6 cellular contexts compared by ENCODE assay signal in the genomic region with DNA sequence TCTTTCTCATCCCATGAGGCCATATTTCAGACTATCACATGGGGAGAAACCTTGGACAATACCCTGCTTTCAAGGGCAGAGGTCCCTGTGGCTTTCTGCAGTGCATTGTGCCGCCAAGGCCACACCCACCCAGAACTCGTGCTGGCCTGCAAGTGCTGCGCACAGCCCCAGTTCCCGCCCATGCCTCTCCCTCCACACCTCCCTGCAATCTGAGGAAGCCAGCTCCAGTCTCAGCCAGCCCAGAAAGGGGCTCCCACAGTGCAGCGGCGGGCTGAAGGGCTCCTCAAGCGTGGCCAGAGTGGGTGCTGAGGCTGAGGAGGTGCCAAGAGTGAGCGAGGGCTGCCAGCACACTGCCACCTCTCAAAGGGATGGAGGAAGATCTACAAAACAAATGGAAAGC. TPM values are rescaled to one million over a fixed set of nuclear protein-coding genes. Genes with fewer than 3 reads are reported as not detected.
DNase-seq lines count a peak whose midpoint lies in the region; ATAC-seq, FAIRE-seq and TF ChIP-seq lines count a peak whose summit lies in the region.
"Not testable (repeated sequence)": the region's sequence is repeated elsewhere in the genome, so short reads cannot be mapped to it uniquely, and the experiment has no call there.

No MANE protein-coding gene starts in this region.

- H3K36me3 ChIP-seq in HepG2 (replicated peaks in 1 of 2; ENCODE audit: control insufficient read depth in 1 of 2, insufficient read depth in 2 of 2, low read length in 2 of 2); mucosa of descending colon (ENCODE audit: low read depth); transverse colon: not testable (repeated sequence)

- H4K20me1 ChIP-seq in HepG2 (ENCODE audit: insufficient read depth, low read length) = not testable (repeated sequence)

- H3K27ac ChIP-seq in HepG2 (ENCODE audit: extremely low read length, insufficient read depth, low read length); transverse colon: not testable (repeated sequence)

- POLR2A ChIA-PET in HepG2 (lab: Yijun Ruan, JAX) = not testable (repeated sequence)

- ATAC-seq in esophagus mucosa = peak; percentile 69
- ATAC-seq in HepG2 = not testable (repeated sequence)
- peak; percentile 58 for ATAC-seq in mucosa of descending colon

- in situ Hi-C loops in HepG2 (cut with HindIII; ENCODE audit: extremely low pct_ligation_motif_present, low pct_unique_long_range_greater_than_20kb) (loop anchor here (5.0 kb wide), 1 partner anchor 39 kb away; no protein-coding TSS in a partner anchor), transverse colon (cut with MboI; ENCODE audit: low pct_ligation_motif_present in 1 of 4, low pct_unique_long_range_greater_than_20kb in 1 of 4, low sequenced_read_pairs in 3 of 4) (loop anchor here in 1 of 4 donors (10.0 kb wide), 1 partner anchor 62 kb away; no protein-coding TSS in a partner anchor)

- FAIRE-seq in HepG2 (lab: Jason Lieb, UNC) = not testable (repeated sequence)

- not testable (repeated sequence) for TF ChIP-seq EP300 in Ishikawa (IDR thresholded peaks at IDR 0.05; ENCODE audit: borderline replicate concordance); HepG2 (IDR thresholded peaks at IDR 0.05; ENCODE audit: low read depth in 2 of 2, low read length in 2 of 2); HepG2 (CRISPR knock-in tag; IDR thresholded peaks at IDR 0.05; ENCODE audit: borderline replicate concordance); transverse colon (IDR thresholded peaks at IDR 0.05; ENCODE audit: low read depth)

- CTCF ChIA-PET in HepG2 (lab: Yijun Ruan, JAX; ENCODE audit: low intra/inter-chr PET ratio, low total read pairs) = not testable (repeated sequence)

- not testable (repeated sequence) for H3K9me3 ChIP-seq in HepG2 (ENCODE audit: low read length); mucosa of descending colon; transverse colon

- H3K4me1 ChIP-seq in HepG2 (ENCODE audit: insufficient read depth, low read length) = peaks cover 46% of the 10 kb centered on the region
- H3K4me1 ChIP-seq in mucosa of descending colon (ENCODE audit: low read depth); transverse colon: not testable (repeated sequence)

- 75% methylated on average over 8 of the region's 8 CpGs for WGBS in HepG2 (ENCODE audit: low lambda C conversion rate)
- 74% methylated on average over 8 of the region's 8 CpGs; no CpG with 5 or more reads in 1 of the 2 donors for WGBS in transverse colon (ENCODE audit: low coverage in 1 of 2), 2 donors

- not testable (repeated sequence) for TF ChIP-seq CTCF in HepG2 (CRISPR knock-in tag; IDR thresholded peaks at IDR 0.05); mucosa of descending colon (IDR thresholded peaks at IDR 0.05); transverse colon (IDR thresholded peaks at IDR 0.05)

- TF ChIP-seq POLR2A in HepG2 (IDR thresholded peaks at IDR 0.05; ENCODE audit: insufficient read depth in 1 of 2, low read depth in 2 of 2, low read length in 2 of 2); transverse colon (IDR thresholded peaks at IDR 0.05): not testable (repeated sequence)

- not testable (repeated sequence) for TF ChIP-seq RAD21 in Ishikawa (IDR thresholded peaks at IDR 0.05; ENCODE audit: low read depth); HepG2 (CRISPR knock-in tag; IDR thresholded peaks at IDR 0.05)

- H3K4me2 ChIP-seq in HepG2 (ENCODE audit: low read depth, low read length) = not testable (repeated sequence)

- peak; percentile 8 for DNase-seq in SW480 (ENCODE audit: low spot score)
- DNase-seq in HepG2 (ENCODE audit: low spot score) = not testable (repeated sequence)
- DNase-seq in mucosa of descending colon = peak in 2 of 3 donors; percentile 46 to 69
- peak; percentile 58 for DNase-seq in transverse colon

- not testable (repeated sequence) for H3K4me3 ChIP-seq in HepG2 (replicated peaks in 1 of 3; ENCODE audit: insufficient read depth in 1 of 3, low read depth in 2 of 3, low read length in 3 of 3); mucosa of descending colon; transverse colon

- not testable (repeated sequence) for H3K9ac ChIP-seq in HepG2 (ENCODE audit: insufficient read depth, low read depth, low read length)

- H3K27me3 ChIP-seq in HepG2 (ENCODE audit: control insufficient read depth in 1 of 2, insufficient read depth in 2 of 2, low read length in 2 of 2); transverse colon: not testable (repeated sequence)

- not testable (repeated sequence) for BruUV-seq in HepG2 (replicated peaks; lab: Mats Ljungman, UMichigan)

- intact Hi-C loops in HepG2 (cut with micrococcal nuclease; ENCODE audit: unreplicated experiment) = not testable (repeated sequence)
- intact Hi-C loops in mucosa of descending colon (cut with DNase I, micrococcal nuclease) (loop anchor here in 1 of 2 donors (5.0 kb wide), 1 partner anchor 44 kb away; no protein-coding TSS in a partner anchor), transverse colon (cut with DNase I; ENCODE audit: low total_unique reads) (loop anchor here (5.0 kb wide), 1 partner anchor 44 kb away; no protein-coding TSS in a partner anchor)

- H2AFZ ChIP-seq in HepG2 (ENCODE audit: low read length) = not testable (repeated sequence)

- not testable (repeated sequence) for H3K79me2 ChIP-seq in HepG2 (ENCODE audit: insufficient read depth, low read length)

RNA-seq across cellular contexts. Expression of a gene that starts 15.6 kb away (rescaled TPM):
- total RNA-seq in esophagus mucosa (28.8 TPM), HepG2 (2016; rRNA removed; fragmentation: Illumina TruSeq; extraction: Trizol) (38.2 and 40.0 TPM in 2 replicates), mucosa of descending colon (10 to 100 TPM; 30.7 to 56.1 (median 45.9) TPM), transverse colon (10 to 100 TPM; 18.1 to 38.9 (median 27.6) TPM)
- total RNA-seq in HepG2 (2016; cell fraction: cytosol; rRNA removed; fragmentation: Illumina TruSeq; extraction: Trizol; ENCODE audit: low read depth) = 10.7 and 12.6 TPM in 2 replicates
- 37.5 and 39.4 TPM in 2 replicates for total RNA-seq in HepG2 (2016; cell fraction: insoluble cytoplasmic fraction; rRNA removed; fragmentation: Illumina TruSeq; extraction: Trizol)
- total RNA-seq in HepG2 (2016; cell fraction: membrane; rRNA removed; fragmentation: Illumina TruSeq; extraction: Trizol) = 19.6 and 20.4 TPM in 2 replicates
- total RNA-seq in HepG2 (2016; cell fraction: nucleus; rRNA removed; fragmentation: Illumina TruSeq; extraction: Trizol) = 18.4 and 18.8 TPM in 2 replicates
- polyA plus RNA-seq in HepG2 (2011; rRNA removed) = 24.7 and 24.8 TPM in 2 replicates
- polyA plus RNA-seq in HepG2 (2011; cell fraction: cytosol; rRNA removed) = 15.5 and 22.3 TPM in 2 replicates
- 19.3 and 24.1 TPM in 2 replicates for polyA plus RNA-seq in HepG2 (2011; cell fraction: nucleus; rRNA removed)
- 25.5 and 32.5 TPM in 2 replicates for polyA plus RNA-seq in HepG2 (2012)
- polyA plus RNA-seq in HepG2 (2016; cell fraction: cytosol; fragmentation: Illumina TruSeq; extraction: Trizol; ENCODE audit: low read depth) = 12.3 and 12.4 TPM in 2 replicates
- 50.1 and 54.3 TPM in 2 replicates for polyA plus RNA-seq in HepG2 (2016; cell fraction: insoluble cytoplasmic fraction; fragmentation: Illumina TruSeq; extraction: Trizol; ENCODE audit: low read depth)
- polyA plus RNA-seq in HepG2 (2016; cell fraction: membrane; fragmentation: Illumina TruSeq; extraction: Trizol; ENCODE audit: low read depth) = 19.3 and 20.8 TPM in 2 replicates
- 39.6 and 44.6 TPM in 2 replicates for polyA plus RNA-seq in HepG2 (2016; cell fraction: nucleus; fragmentation: Illumina TruSeq; extraction: Trizol; ENCODE audit: insufficient read depth, low read depth)
- polyA minus RNA-seq in HepG2 (2011; rRNA and poly(A)+ RNA removed; ENCODE audit: low replicate concordance) = 7.3 and 27.3 TPM in 2 replicates
- 10.4 and 11.1 TPM in 2 replicates for polyA minus RNA-seq in HepG2 (2011; cell fraction: cytosol; rRNA and poly(A)+ RNA removed)
- polyA minus RNA-seq in HepG2 (2011; cell fraction: nucleus; rRNA and poly(A)+ RNA removed) = 10.9 and 11.7 TPM in 2 replicates

RNA-seq across cellular contexts. Expression of a gene that starts 19.6 kb away (rescaled TPM):
- total RNA-seq in esophagus mucosa (22.2 TPM), HepG2 (2016; rRNA removed; fragmentation: Illumina TruSeq; extraction: Trizol) (45.1 and 49.4 TPM in 2 replicates), mucosa of descending colon (10 to 100 TPM; 35.0 to 41.7 (median 36.8) TPM), transverse colon (10 to 100 TPM; 29.9 to 54.9 (median 42.6) TPM)
- total RNA-seq in HepG2 (2016; cell fraction: cytosol; rRNA removed; fragmentation: Illumina TruSeq; extraction: Trizol; ENCODE audit: low read depth) = 15.8 and 17.4 TPM in 2 replicates
- 42.9 and 43.7 TPM in 2 replicates for total RNA-seq in HepG2 (2016; cell fraction: insoluble cytoplasmic fraction; rRNA removed; fragmentation: Illumina TruSeq; extraction: Trizol)
- 15.2 and 18.0 TPM in 2 replicates for total RNA-seq in HepG2 (2016; cell fraction: membrane; rRNA removed; fragmentation: Illumina TruSeq; extraction: Trizol)
- total RNA-seq in HepG2 (2016; cell fraction: nucleus; rRNA removed; fragmentation: Illumina TruSeq; extraction: Trizol) = 19.7 and 22.2 TPM in 2 replicates
- 23.9 and 25.0 TPM in 2 replicates for polyA plus RNA-seq in HepG2 (2011; rRNA removed)
- polyA plus RNA-seq in HepG2 (2011; cell fraction: cytosol; rRNA removed) = 35.5 and 38.0 TPM in 2 replicates
- polyA plus RNA-seq in HepG2 (2011; cell fraction: nucleus; rRNA removed) = 29.3 and 34.3 TPM in 2 replicates
- polyA plus RNA-seq in HepG2 (2012) = 33.9 and 38.4 TPM in 2 replicates
- polyA plus RNA-seq in HepG2 (2016; cell fraction: cytosol; fragmentation: Illumina TruSeq; extraction: Trizol; ENCODE audit: low read depth) = 13.9 and 14.7 TPM in 2 replicates
- 59.7 and 60.2 TPM in 2 replicates for polyA plus RNA-seq in HepG2 (2016; cell fraction: insoluble cytoplasmic fraction; fragmentation: Illumina TruSeq; extraction: Trizol; ENCODE audit: low read depth)
- 15.8 and 16.6 TPM in 2 replicates for polyA plus RNA-seq in HepG2 (2016; cell fraction: membrane; fragmentation: Illumina TruSeq; extraction: Trizol; ENCODE audit: low read depth)
- 35.6 and 46.5 TPM in 2 replicates for polyA plus RNA-seq in HepG2 (2016; cell fraction: nucleus; fragmentation: Illumina TruSeq; extraction: Trizol; ENCODE audit: insufficient read depth, low read depth)
- polyA minus RNA-seq in HepG2 (2011; rRNA and poly(A)+ RNA removed; ENCODE audit: low replicate concordance) = 19.9 and 41.3 TPM in 2 replicates
- polyA minus RNA-seq in HepG2 (2011; cell fraction: cytosol; rRNA and poly(A)+ RNA removed) = 10.0 and 12.1 TPM in 2 replicates
- 9.8 and 13.7 TPM in 2 replicates for polyA minus RNA-seq in HepG2 (2011; cell fraction: nucleus; rRNA and poly(A)+ RNA removed)
